In genomic region chr20:48828734-48829460, GRCh38 we compare ENCODE assay signal across 8 cellular contexts. TPM values are rescaled to one million over a fixed set of nuclear protein-coding genes. Genes with fewer than 3 reads are reported as not detected.
DNase-seq lines count a peak whose midpoint lies in the region; ATAC-seq lines count a peak whose summit lies in the region.

No MANE protein-coding gene starts in this region.

- no peaks in the 10 kb centered on the region for H3K36me3 ChIP-seq in iPS-15b (ENCODE audit: control insufficient read depth, insufficient read depth, low read length)

- peaks cover 31% of the 10 kb centered on the region for H3K4me1 Mint-ChIP-seq in T-helper 1 cell treated with Interleukin-12 subunit alpha and Interleukin-12 subunit beta and Interleukin-4 antibody, amounts not matched to agents 30 μg/mL and 1 μg/mL, for 36 hours (ENCODE audit: low read depth)
- H3K4me1 Mint-ChIP-seq in activated CD4-positive, alpha-beta memory T cell treated with anti-CD3 and anti-CD28 coated beads for 36 hours (ENCODE audit: low read depth), result peaks cover 24% of the 10 kb centered on the region
- H3K4me1 Mint-ChIP-seq in stimulated activated effector memory CD8-positive, alpha-beta T cell treated with anti-CD3 and anti-CD28 coated beads, Interleukin-12 subunit alpha, Interleukin-12 subunit beta, amount 100 ng/mL, for 72 hours, result peaks cover 30% of the 10 kb centered on the region

- H3K27ac Mint-ChIP-seq in T-helper 1 cell treated with Interleukin-12 subunit alpha and Interleukin-12 subunit beta and Interleukin-4 antibody, amounts not matched to agents 30 μg/mL and 1 μg/mL, for 36 hours, result peak overlapping the region; percentile 65
- H3K27ac Mint-ChIP-seq in activated CD4-positive, alpha-beta memory T cell treated with anti-CD3 and anti-CD28 coated beads for 36 hours, result peak overlapping the region; percentile 72
- H3K27ac Mint-ChIP-seq in stimulated activated effector memory CD8-positive, alpha-beta T cell treated with anti-CD3 and anti-CD28 coated beads, Interleukin-12 subunit alpha, Interleukin-12 subunit beta, amount 100 ng/mL, for 72 hours, result peak overlapping the region; percentile 92

- peak overlapping the region; percentile 90 for H3K4me3 Mint-ChIP-seq in T-helper 1 cell treated with Interleukin-12 subunit alpha and Interleukin-12 subunit beta and Interleukin-4 antibody, amounts not matched to agents 30 μg/mL and 1 μg/mL, for 36 hours
- H3K4me3 Mint-ChIP-seq in activated CD4-positive, alpha-beta memory T cell treated with anti-CD3 and anti-CD28 coated beads for 36 hours, result peak overlapping the region; percentile 76
- H3K4me3 Mint-ChIP-seq in stimulated activated effector memory CD8-positive, alpha-beta T cell treated with anti-CD3 and anti-CD28 coated beads, Interleukin-12 subunit alpha, Interleukin-12 subunit beta, amount 100 ng/mL, for 72 hours, result peak overlapping the region; percentile 79

- peaks cover 18% of the 10 kb centered on the region for H3K27me3 Mint-ChIP-seq in T-helper 1 cell treated with Interleukin-12 subunit alpha and Interleukin-12 subunit beta and Interleukin-4 antibody, amounts not matched to agents 30 μg/mL and 1 μg/mL, for 36 hours (ENCODE audit: low read depth)
- no peaks in the 10 kb centered on the region for H3K27me3 Mint-ChIP-seq in activated CD4-positive, alpha-beta memory T cell treated with anti-CD3 and anti-CD28 coated beads for 36 hours

- peaks cover 9% of the 10 kb centered on the region for H3K4me1 ChIP-seq in iPS-15b (ENCODE audit: control insufficient read depth, insufficient read depth, low read length)

- CTCF ChIA-PET in activated CD4-positive, alpha-beta memory T cell treated with anti-CD3 and anti-CD28 coated beads for 36 hours (lab: Charles Lee), result interaction anchor here (1.2 to 3.7 kb wide), 4 partner anchors 17 to 172 kb away, joined by 3 to 21 read pairs (median 4); no protein-coding TSS in a partner anchor

- no peaks in the 10 kb centered on the region for H3K9me3 Mint-ChIP-seq in T-helper 1 cell treated with Interleukin-12 subunit alpha and Interleukin-12 subunit beta and Interleukin-4 antibody, amounts not matched to agents 30 μg/mL and 1 μg/mL, for 36 hours
- H3K9me3 Mint-ChIP-seq in activated CD4-positive, alpha-beta memory T cell treated with anti-CD3 and anti-CD28 coated beads for 36 hours, result no peaks in the 10 kb centered on the region
- no peaks in the 10 kb centered on the region for H3K9me3 Mint-ChIP-seq in stimulated activated effector memory CD8-positive, alpha-beta T cell treated with anti-CD3 and anti-CD28 coated beads, Interleukin-12 subunit alpha, Interleukin-12 subunit beta, amount 100 ng/mL, for 72 hours

- H3K36me3 Mint-ChIP-seq in T-helper 1 cell treated with Interleukin-12 subunit alpha and Interleukin-12 subunit beta and Interleukin-4 antibody, amounts not matched to agents 30 μg/mL and 1 μg/mL, for 36 hours (ENCODE audit: low read depth), result peaks cover 13% of the 10 kb centered on the region
- peaks cover 13% of the 10 kb centered on the region for H3K36me3 Mint-ChIP-seq in activated CD4-positive, alpha-beta memory T cell treated with anti-CD3 and anti-CD28 coated beads for 36 hours
- H3K36me3 Mint-ChIP-seq in stimulated activated effector memory CD8-positive, alpha-beta T cell treated with anti-CD3 and anti-CD28 coated beads, Interleukin-12 subunit alpha, Interleukin-12 subunit beta, amount 100 ng/mL, for 72 hours, result peaks cover 27% of the 10 kb centered on the region

- POLR2A ChIA-PET in activated CD4-positive, alpha-beta memory T cell treated with anti-CD3 and anti-CD28 coated beads for 36 hours (lab: Charles Lee), result interaction anchor here (1.3 to 4.8 kb wide), 4 partner anchors 15 to 45 kb away, joined by 4 to 30 read pairs (median 6); no protein-coding TSS in a partner anchor

- intact Hi-C loops in activated CD4-positive, alpha-beta memory T cell treated with anti-CD3 and anti-CD28 coated beads for 36 hours (cut with micrococcal nuclease), result loop anchor here (5.0 kb wide), 2 partner anchors 93 to 218 kb away; partner anchors contain the start of genes ARFGEF2 and CSE1L

- no peaks in the 10 kb centered on the region for H3K9me3 ChIP-seq in iPS-15b (ENCODE audit: control insufficient read depth, insufficient read depth, low read length)

- ATAC-seq in stimulated activated effector memory CD8-positive, alpha-beta T cell treated with anti-CD3 and anti-CD28 coated beads, Interleukin-12 subunit alpha, Interleukin-12 subunit beta, amount 100 ng/mL, for 72 hours, result no peak

- H3K27me3 ChIP-seq in iPS-15b (ENCODE audit: control insufficient read depth, insufficient read depth, low read length), result peaks cover 66% of the 10 kb centered on the region

- peak overlapping the region; percentile 65 for H3K4me3 ChIP-seq in iPS-15b (ENCODE audit: low read depth, low read length)

- no peak for DNase-seq in T-helper 1 cell
- DNase-seq in activated CD4-positive, alpha-beta memory T cell treated with anti-CD3 and anti-CD28 coated beads for 36 hours, result no peak
- DNase-seq in stimulated activated effector memory CD8-positive, alpha-beta T cell treated with anti-CD3 and anti-CD28 coated beads, Interleukin-12 subunit alpha, Interleukin-12 subunit beta, amount 100 ng/mL, for 72 hours (ENCODE audit: low spot score in 2 of 2), result no peak
- DNase-seq in NCI-H524 treated with DMSO at 0.1 percent for 48 hours (lab: John Stamatoyannopoulos, UW), result no peak
- DNase-seq in stimulated activated naive CD4-positive, alpha-beta T cell treated with Interleukin-2 at 50 U/mL for 16 hours (lab: John Stamatoyannopoulos, UW), result no peak
- no peak for DNase-seq in stimulated activated CD4-positive, alpha-beta T cell treated with anti-CD3 and anti-CD28 coated beads, Interleukin-2, amount 100 ng/mL, for 24 hours

- H3K9ac ChIP-seq in iPS-15b (ENCODE audit: low read depth, low read length), result peak overlapping the region; percentile 65

RNA-seq across cellular contexts. Expression of gene PREX1, which starts 1.1 kb away (rescaled TPM):
- total RNA-seq in activated CD4-positive, alpha-beta memory T cell treated with anti-CD3 and anti-CD28 coated beads for 36 hours, result 10 to 100 TPM; 91.5 to 92.8 TPM
